Comparison of ENCODE assay signal across 1 cellular context in the genomic region with DNA sequence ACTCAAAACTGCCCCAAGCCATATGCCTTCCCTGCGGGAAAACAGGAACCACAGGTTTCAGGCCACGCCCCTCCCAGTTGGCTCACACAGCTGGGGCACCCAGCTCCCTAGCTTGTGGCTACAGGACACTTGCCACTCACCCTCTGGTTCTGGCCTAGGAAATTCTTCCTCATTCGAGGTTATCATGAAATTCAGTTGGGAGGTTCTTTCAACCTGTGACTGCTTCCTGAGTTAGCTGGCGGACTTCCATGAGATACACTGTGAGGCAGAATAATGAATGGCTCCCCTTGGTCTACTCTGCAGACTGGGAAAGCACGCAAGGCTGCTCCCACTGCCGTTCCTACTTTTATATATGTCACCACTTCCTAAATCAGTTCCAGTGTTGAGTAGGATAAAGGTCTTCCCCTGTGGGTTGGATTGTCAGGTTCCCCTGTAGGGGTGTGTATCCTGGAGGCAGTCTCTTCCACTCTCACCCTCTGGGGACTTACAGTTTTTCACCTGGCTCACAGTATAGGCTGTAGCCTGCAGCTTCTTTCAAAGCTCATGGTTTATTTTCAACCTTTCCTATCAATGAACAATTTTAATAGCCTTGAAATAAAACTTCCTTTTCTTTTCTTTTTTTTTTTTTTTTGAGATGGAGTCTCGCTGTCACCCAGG.
TF ChIP-seq lines count a peak whose summit lies in the region.

No MANE protein-coding gene starts in this region.

TF ChIP-seq in HepG2, 621 proteins besides CTCF, POLR2A, EP300 and RAD21:
- TF ChIP-seq MNT (IDR thresholded peaks at IDR 0.05): no peak
